ENCODE assay signal across 18 cellular contexts in the genomic region with DNA sequence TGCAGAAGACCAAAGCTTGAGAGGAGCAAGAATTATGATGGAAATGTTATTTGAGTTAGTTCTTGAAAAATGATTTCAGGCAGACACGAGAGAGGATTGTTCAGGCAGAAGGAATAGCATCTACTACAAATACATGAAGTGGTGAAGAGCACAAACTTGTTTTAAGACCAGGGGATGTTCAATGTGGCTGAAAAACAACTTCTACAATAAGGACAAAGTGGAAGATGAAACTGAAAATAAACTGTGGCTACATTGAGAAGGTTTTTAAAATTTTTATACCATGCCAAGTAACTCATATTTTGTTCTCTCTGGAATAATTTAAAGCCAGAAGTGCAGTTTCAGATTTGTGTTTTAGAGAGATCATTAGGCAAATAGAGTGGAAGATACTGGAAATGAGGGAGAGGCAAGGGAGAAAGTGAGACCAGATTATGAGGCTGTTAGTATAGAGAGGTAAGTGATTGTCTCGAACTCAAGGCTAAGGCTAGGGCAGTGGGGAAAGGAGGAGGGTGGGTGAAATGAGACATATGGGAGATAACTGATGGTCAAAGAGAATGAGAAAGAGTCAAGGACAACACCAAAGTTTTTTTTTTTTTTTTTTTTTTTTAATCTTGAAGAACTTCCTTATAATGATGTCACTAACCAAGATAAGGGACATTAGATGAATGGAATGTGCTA.
DNase-seq lines count a peak whose midpoint lies in the region; ATAC-seq and TF ChIP-seq lines count a peak whose summit lies in the region.
"Had no signal": no experiment of that assay in that cellular context is flagged by ENCODE, and none has a peak within 500 bp of the region (broad histone marks: within the 10 kb centered on the region; RNA-seq: fewer than 3 reads in every experiment).

No MANE protein-coding gene starts in this region.

- H3K9me3 ChIP-seq in endodermal cell (ENCODE audit: control insufficient read depth, low read length): no peaks in the 10 kb centered on the region
- H3K9me3 ChIP-seq: left ventricle myocardium inferior, tibial nerve had no signal

- H3K9ac ChIP-seq in endodermal cell (ENCODE audit: extremely low read depth, low read length, poor library complexity, severe bottlenecking): no peak overlapping the region

- peak; percentile 53 for ATAC-seq in GM19351 (IDR thresholded peaks at IDR 0.05; ENCODE audit: unreplicated experiment)
- peak; percentile 55 for ATAC-seq in HG03045 (IDR thresholded peaks at IDR 0.05; ENCODE audit: unreplicated experiment)
- ATAC-seq in effector memory CD8-positive, alpha-beta T cell (replicated peaks): no peak
- ATAC-seq: foreskin keratinocyte had no signal

- TF ChIP-seq CTCF in foreskin fibroblast (IDR thresholded peaks at IDR 0.05; ENCODE audit: low read depth, low read length): no peak
- no peak for TF ChIP-seq CTCF in endodermal cell (conservative IDR thresholded peaks at IDR 0.05)

- peaks cover 4% of the 10 kb centered on the region for H3K4me1 ChIP-seq in endodermal cell (ENCODE audit: control insufficient read depth, insufficient read depth, low read length)
- H3K4me1 ChIP-seq: foreskin keratinocyte, left ventricle myocardium inferior had no signal

- 97 to 100% methylated on average over 2 of the region's 2 CpGs for WGBS in endodermal cell (ENCODE audit: insufficient coverage in 1 of 2, insufficient read length in 1 of 2), 2 experiments

- H3K27me3 Mint-ChIP-seq in T-helper 1 cell treated with Interleukin-12 subunit alpha and Interleukin-12 subunit beta and Interleukin-4 antibody, amounts not matched to agents 30 μg/mL and 1 μg/mL, for 36 hours (ENCODE audit: low read depth): peaks cover 7% of the 10 kb centered on the region
- peaks cover 0 to 4% of the 10 kb centered on the region in 2 donors for H3K27me3 Mint-ChIP-seq in effector memory CD8-positive, alpha-beta T cell
- H3K27me3 Mint-ChIP-seq in endodermal cell (ENCODE audit: insufficient read depth): peaks cover 1% of the 10 kb centered on the region
- H3K27me3 Mint-ChIP-seq: activated B cell treated with CpG ODN at 0.5 μM for 24 hours; activated naive CD8-positive, alpha-beta T cell had no signal

- H3K36me3 ChIP-seq in endodermal cell (ENCODE audit: control insufficient read depth, insufficient read depth, low read length): no peaks in the 10 kb centered on the region
- H3K36me3 ChIP-seq: left ventricle myocardium inferior, tibial nerve had no signal

- H3K4me3 ChIP-seq in foreskin fibroblast (ENCODE audit: low read depth in 1 of 2, low read length in 2 of 2) (no peak overlapping the region), endodermal cell (ENCODE audit: low read length) (no peak overlapping the region)
- H3K4me3 ChIP-seq: left ventricle myocardium inferior, tibial nerve had no signal

- H3K4me3 Mint-ChIP-seq in T-helper 1 cell treated with Interleukin-12 subunit alpha and Interleukin-12 subunit beta and Interleukin-4 antibody, amounts not matched to agents 30 μg/mL and 1 μg/mL, for 36 hours: peak overlapping the region; percentile 41
- H3K4me3 Mint-ChIP-seq in effector memory CD8-positive, alpha-beta T cell: peak overlapping the region; percentile 9 to 28
- no peak overlapping the region for H3K4me3 Mint-ChIP-seq in endodermal cell
- H3K4me3 Mint-ChIP-seq: activated B cell treated with CpG ODN at 0.5 μM for 24 hours; activated naive CD8-positive, alpha-beta T cell had no signal

- H3K9me3 Mint-ChIP-seq in T-helper 1 cell treated with Interleukin-12 subunit alpha and Interleukin-12 subunit beta and Interleukin-4 antibody, amounts not matched to agents 30 μg/mL and 1 μg/mL, for 36 hours: peaks cover 4% of the 10 kb centered on the region
- H3K9me3 Mint-ChIP-seq in effector memory CD8-positive, alpha-beta T cell: no peaks in the 10 kb centered on the region
- H3K9me3 Mint-ChIP-seq in endodermal cell: no peaks in the 10 kb centered on the region
- H3K9me3 Mint-ChIP-seq: activated B cell treated with CpG ODN at 0.5 μM for 24 hours had no signal

- H3K27ac Mint-ChIP-seq in T-helper 1 cell treated with Interleukin-12 subunit alpha and Interleukin-12 subunit beta and Interleukin-4 antibody, amounts not matched to agents 30 μg/mL and 1 μg/mL, for 36 hours: peak overlapping the region; percentile 44
- peak overlapping the region; percentile 3 to 57 for H3K27ac Mint-ChIP-seq in effector memory CD8-positive, alpha-beta T cell
- H3K27ac Mint-ChIP-seq in endodermal cell: no peak overlapping the region
- H3K27ac Mint-ChIP-seq: activated B cell treated with CpG ODN at 0.5 μM for 24 hours; activated naive CD8-positive, alpha-beta T cell had no signal

- H3K27me3 ChIP-seq in endodermal cell (ENCODE audit: control insufficient read depth, insufficient read depth, low read length, poor library complexity, severe bottlenecking): no peaks in the 10 kb centered on the region
- H3K27me3 ChIP-seq: foreskin keratinocyte, tibial nerve had no signal

- DNase-seq in T-helper 1 cell (no peak), Ammon's horn (ENCODE audit: low spot score) (no peak), foreskin fibroblast (no peak), endodermal cell (no peak)
- DNase-seq in effector memory CD8-positive, alpha-beta T cell: no peak
- DNase-seq: activated B cell treated with CpG ODN at 0.5 μM for 24 hours, C1 segment of cervical spinal cord, foreskin keratinocyte, left ventricle myocardium inferior, NCI-H2081, NCI-H526 treated with DMSO at 0.1 percent for 48 hours, small intestine had no signal

- H3K36me3 Mint-ChIP-seq in T-helper 1 cell treated with Interleukin-12 subunit alpha and Interleukin-12 subunit beta and Interleukin-4 antibody, amounts not matched to agents 30 μg/mL and 1 μg/mL, for 36 hours (ENCODE audit: low read depth): peaks cover 4% of the 10 kb centered on the region
- H3K36me3 Mint-ChIP-seq in effector memory CD8-positive, alpha-beta T cell (ENCODE audit: insufficient read depth): no peaks in the 10 kb centered on the region
- no peaks in the 10 kb centered on the region for H3K36me3 Mint-ChIP-seq in endodermal cell (ENCODE audit: low read depth)
- H3K36me3 Mint-ChIP-seq: activated naive CD8-positive, alpha-beta T cell had no signal

- peaks cover 12% of the 10 kb centered on the region for H3K4me1 Mint-ChIP-seq in T-helper 1 cell treated with Interleukin-12 subunit alpha and Interleukin-12 subunit beta and Interleukin-4 antibody, amounts not matched to agents 30 μg/mL and 1 μg/mL, for 36 hours (ENCODE audit: low read depth)
- peaks cover 10 to 12% of the 10 kb centered on the region in 2 donors for H3K4me1 Mint-ChIP-seq in effector memory CD8-positive, alpha-beta T cell (ENCODE audit: low read depth in 2 of 2)
- peaks cover 6% of the 10 kb centered on the region for H3K4me1 Mint-ChIP-seq in endodermal cell

- H3K27ac ChIP-seq in endodermal cell (ENCODE audit: low read depth, low read length): no peak overlapping the region
- H3K27ac ChIP-seq: 22Rv1, foreskin keratinocyte, left ventricle myocardium inferior, tibial nerve had no signal
